In the genomic region with DNA sequence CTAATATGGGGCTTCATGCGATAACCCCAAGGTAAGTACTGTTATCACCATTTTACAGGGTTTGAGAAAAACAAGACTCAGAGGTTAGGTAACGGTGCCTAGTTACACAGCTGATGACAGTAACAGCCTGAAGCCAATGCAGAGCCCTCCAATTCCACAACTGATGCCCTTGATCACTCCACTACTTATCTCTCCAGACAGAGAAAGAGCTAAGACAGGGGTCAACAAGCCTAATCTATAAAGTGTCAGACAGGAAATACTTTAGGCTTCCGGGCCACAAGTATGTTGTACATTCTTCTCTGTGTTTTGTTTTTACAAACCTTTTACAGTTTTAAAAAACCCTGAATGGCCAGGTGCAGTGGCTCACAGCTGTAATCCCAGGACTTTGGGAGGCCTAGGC, we compare ENCODE assay signal across 2 cellular contexts.
TF ChIP-seq lines count a peak whose summit lies in the region.

No MANE protein-coding gene starts in this region.

TF ChIP-seq in WTC11, 78 proteins besides CTCF, POLR2A, EP300 and RAD21 (continues in another document):
- TF ChIP-seq, protein P1, sequence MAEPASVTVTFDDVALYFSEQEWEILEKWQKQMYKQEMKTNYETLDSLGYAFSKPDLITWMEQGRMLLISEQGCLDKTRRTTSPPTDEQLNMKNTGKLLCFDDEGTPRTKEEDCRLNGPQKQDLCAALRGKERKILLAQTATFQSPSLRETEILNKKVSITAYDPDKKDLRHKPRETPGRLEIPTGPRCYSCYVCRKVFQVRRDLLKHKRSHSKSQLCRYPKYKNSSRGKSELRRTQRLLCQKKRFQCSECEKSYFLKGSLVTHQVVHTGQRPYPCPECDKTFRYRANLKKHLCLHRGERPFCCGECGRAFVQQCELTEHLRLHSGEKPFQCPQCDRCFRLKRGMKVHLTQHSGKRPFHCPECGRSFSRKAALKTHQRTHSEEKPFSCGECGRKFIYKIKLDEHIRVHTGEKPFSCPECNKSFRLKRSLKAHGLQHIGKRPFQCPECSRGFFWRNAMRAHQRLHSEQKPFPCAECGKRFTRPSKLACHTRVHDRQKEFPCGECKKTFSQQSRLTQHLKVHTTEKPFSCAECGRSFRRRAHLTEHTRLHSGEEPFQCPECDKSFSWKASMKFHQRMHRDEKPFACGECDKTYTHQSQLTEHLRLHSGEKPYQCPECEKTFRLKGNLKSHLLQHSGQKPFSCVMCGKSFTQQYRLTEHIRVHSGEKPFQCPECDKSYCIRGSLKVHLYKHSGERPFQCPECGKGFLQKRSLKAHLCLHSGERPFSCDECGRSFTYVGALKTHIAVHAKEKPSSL (CRISPR knock-in tag; conservative IDR thresholded peaks at IDR 0.05), result no peak
- TF ChIP-seq, protein P2, sequence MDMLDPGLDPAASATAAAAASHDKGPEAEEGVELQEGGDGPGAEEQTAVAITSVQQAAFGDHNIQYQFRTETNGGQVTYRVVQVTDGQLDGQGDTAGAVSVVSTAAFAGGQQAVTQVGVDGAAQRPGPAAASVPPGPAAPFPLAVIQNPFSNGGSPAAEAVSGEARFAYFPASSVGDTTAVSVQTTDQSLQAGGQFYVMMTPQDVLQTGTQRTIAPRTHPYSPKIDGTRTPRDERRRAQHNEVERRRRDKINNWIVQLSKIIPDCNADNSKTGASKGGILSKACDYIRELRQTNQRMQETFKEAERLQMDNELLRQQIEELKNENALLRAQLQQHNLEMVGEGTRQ (CRISPR knock-in tag; IDR thresholded peaks at IDR 0.05), result no peak
- TF ChIP-seq, protein P3, sequence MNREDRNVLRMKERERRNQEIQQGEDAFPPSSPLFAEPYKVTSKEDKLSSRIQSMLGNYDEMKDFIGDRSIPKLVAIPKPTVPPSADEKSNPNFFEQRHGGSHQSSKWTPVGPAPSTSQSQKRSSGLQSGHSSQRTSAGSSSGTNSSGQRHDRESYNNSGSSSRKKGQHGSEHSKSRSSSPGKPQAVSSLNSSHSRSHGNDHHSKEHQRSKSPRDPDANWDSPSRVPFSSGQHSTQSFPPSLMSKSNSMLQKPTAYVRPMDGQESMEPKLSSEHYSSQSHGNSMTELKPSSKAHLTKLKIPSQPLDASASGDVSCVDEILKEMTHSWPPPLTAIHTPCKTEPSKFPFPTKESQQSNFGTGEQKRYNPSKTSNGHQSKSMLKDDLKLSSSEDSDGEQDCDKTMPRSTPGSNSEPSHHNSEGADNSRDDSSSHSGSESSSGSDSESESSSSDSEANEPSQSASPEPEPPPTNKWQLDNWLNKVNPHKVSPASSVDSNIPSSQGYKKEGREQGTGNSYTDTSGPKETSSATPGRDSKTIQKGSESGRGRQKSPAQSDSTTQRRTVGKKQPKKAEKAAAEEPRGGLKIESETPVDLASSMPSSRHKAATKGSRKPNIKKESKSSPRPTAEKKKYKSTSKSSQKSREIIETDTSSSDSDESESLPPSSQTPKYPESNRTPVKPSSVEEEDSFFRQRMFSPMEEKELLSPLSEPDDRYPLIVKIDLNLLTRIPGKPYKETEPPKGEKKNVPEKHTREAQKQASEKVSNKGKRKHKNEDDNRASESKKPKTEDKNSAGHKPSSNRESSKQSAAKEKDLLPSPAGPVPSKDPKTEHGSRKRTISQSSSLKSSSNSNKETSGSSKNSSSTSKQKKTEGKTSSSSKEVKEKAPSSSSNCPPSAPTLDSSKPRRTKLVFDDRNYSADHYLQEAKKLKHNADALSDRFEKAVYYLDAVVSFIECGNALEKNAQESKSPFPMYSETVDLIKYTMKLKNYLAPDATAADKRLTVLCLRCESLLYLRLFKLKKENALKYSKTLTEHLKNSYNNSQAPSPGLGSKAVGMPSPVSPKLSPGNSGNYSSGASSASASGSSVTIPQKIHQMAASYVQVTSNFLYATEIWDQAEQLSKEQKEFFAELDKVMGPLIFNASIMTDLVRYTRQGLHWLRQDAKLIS (CRISPR knock-in tag; IDR thresholded peaks at IDR 0.05; ENCODE audit: borderline replicate concordance), result no peak
- TF ChIP-seq KAT7 (CRISPR knock-in tag; IDR thresholded peaks at IDR 0.05; ENCODE audit: borderline replicate concordance), result no peak
- TF ChIP-seq, protein P4, sequence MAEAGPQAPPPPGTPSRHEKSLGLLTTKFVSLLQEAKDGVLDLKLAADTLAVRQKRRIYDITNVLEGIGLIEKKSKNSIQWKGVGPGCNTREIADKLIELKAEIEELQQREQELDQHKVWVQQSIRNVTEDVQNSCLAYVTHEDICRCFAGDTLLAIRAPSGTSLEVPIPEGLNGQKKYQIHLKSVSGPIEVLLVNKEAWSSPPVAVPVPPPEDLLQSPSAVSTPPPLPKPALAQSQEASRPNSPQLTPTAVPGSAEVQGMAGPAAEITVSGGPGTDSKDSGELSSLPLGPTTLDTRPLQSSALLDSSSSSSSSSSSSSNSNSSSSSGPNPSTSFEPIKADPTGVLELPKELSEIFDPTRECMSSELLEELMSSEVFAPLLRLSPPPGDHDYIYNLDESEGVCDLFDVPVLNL (CRISPR knock-in tag; IDR thresholded peaks at IDR 0.05; ENCODE audit: borderline replicate concordance, low read depth), result no peak
- TF ChIP-seq, protein P5, sequence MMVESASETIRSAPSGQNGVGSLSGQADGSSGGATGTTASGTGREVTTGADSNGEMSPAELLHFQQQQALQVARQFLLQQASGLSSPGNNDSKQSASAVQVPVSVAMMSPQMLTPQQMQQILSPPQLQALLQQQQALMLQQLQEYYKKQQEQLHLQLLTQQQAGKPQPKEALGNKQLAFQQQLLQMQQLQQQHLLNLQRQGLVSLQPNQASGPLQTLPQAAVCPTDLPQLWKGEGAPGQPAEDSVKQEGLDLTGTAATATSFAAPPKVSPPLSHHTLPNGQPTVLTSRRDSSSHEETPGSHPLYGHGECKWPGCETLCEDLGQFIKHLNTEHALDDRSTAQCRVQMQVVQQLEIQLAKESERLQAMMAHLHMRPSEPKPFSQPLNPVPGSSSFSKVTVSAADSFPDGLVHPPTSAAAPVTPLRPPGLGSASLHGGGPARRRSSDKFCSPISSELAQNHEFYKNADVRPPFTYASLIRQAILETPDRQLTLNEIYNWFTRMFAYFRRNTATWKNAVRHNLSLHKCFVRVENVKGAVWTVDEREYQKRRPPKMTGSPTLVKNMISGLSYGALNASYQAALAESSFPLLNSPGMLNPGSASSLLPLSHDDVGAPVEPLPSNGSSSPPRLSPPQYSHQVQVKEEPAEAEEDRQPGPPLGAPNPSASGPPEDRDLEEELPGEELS (CRISPR knock-in tag; IDR thresholded peaks at IDR 0.05), result no peak
- no peak for TF ChIP-seq NFATC4 (CRISPR knock-in tag; IDR thresholded peaks at IDR 0.05)
- no peak for TF ChIP-seq ZNF232 (CRISPR knock-in tag; IDR thresholded peaks at IDR 0.05)
- TF ChIP-seq, protein P6, sequence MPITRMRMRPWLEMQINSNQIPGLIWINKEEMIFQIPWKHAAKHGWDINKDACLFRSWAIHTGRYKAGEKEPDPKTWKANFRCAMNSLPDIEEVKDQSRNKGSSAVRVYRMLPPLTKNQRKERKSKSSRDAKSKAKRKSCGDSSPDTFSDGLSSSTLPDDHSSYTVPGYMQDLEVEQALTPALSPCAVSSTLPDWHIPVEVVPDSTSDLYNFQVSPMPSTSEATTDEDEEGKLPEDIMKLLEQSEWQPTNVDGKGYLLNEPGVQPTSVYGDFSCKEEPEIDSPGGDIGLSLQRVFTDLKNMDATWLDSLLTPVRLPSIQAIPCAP (CRISPR knock-in tag; IDR thresholded peaks at IDR 0.05), result no peak
- no peak for TF ChIP-seq NR3C1 (CRISPR knock-in tag; conservative IDR thresholded peaks at IDR 0.05; ENCODE audit: low read depth)

TF ChIP-seq in endothelial cell of umbilical vein, 7 proteins besides CTCF, POLR2A, EP300 and RAD21 (continued from another document):
- no peak for TF ChIP-seq EZH2 (IDR thresholded peaks at IDR 0.05; ENCODE audit: borderline replicate concordance, low read depth, low read length, severe bottlenecking)
